In the genomic region with DNA sequence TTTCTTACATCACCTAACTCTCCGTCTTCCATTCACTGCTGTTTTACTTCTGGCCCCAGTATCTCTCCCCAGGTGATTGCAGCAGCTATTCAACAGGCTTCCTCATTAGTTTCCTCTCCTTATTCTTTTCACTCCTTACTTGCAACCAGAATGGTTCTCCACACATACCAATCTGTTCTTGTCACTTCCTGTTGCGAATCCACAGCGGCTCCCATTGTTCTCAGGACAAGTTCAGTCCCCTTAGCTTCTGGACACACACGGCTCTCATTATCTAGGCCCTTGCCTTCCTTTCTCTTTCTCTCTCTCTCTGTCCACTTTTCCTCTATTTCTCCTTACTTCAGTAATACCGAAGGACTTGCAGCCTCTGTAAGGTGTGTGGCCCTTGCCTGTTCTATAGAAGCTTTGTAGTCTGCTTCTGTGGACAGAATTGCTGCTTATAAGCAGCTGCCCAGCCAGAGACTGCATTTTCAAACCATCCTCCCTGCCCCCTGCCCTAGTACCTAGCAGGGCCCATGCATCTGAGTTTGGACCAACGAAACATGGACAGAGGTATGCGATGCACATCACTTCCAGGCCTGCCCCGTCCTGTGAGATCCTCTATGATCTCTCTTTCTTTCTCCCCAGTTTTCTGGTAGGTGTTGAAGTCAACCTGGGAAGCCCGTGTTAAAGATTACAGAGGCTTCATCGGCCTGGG, we compare ENCODE assay signal across 1 cellular context.
TF ChIP-seq lines count a peak whose summit lies in the region.

No MANE protein-coding gene starts in this region.

TF ChIP-seq in IMR-90, 13 proteins besides CTCF, POLR2A, EP300 and RAD21:
- TF ChIP-seq, protein P1, sequence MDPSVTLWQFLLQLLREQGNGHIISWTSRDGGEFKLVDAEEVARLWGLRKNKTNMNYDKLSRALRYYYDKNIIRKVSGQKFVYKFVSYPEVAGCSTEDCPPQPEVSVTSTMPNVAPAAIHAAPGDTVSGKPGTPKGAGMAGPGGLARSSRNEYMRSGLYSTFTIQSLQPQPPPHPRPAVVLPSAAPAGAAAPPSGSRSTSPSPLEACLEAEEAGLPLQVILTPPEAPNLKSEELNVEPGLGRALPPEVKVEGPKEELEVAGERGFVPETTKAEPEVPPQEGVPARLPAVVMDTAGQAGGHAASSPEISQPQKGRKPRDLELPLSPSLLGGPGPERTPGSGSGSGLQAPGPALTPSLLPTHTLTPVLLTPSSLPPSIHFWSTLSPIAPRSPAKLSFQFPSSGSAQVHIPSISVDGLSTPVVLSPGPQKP (IDR thresholded peaks at IDR 0.05; ENCODE audit: borderline replicate concordance, low read depth, low read length) = no peak
- TF ChIP-seq MXI1 (IDR thresholded peaks at IDR 0.05; ENCODE audit: borderline replicate concordance, low read depth, low read length) (no peak), MAFK (IDR thresholded peaks at IDR 0.05; ENCODE audit: low read depth, low read length) (no peak), RCOR1 (IDR thresholded peaks at IDR 0.05; ENCODE audit: insufficient replicate concordance, low read length) (no peak), RFX5 (IDR thresholded peaks at IDR 0.05; ENCODE audit: low read depth, low read length) (no peak), CEBPB (IDR thresholded peaks at IDR 0.05; ENCODE audit: low read depth, low read length) (peak; percentile 52; the same call in 1 of the 2 replicates), MAZ (IDR thresholded peaks at IDR 0.05; ENCODE audit: borderline replicate concordance, low read depth, low read length) (no peak)
